In the genomic region with DNA sequence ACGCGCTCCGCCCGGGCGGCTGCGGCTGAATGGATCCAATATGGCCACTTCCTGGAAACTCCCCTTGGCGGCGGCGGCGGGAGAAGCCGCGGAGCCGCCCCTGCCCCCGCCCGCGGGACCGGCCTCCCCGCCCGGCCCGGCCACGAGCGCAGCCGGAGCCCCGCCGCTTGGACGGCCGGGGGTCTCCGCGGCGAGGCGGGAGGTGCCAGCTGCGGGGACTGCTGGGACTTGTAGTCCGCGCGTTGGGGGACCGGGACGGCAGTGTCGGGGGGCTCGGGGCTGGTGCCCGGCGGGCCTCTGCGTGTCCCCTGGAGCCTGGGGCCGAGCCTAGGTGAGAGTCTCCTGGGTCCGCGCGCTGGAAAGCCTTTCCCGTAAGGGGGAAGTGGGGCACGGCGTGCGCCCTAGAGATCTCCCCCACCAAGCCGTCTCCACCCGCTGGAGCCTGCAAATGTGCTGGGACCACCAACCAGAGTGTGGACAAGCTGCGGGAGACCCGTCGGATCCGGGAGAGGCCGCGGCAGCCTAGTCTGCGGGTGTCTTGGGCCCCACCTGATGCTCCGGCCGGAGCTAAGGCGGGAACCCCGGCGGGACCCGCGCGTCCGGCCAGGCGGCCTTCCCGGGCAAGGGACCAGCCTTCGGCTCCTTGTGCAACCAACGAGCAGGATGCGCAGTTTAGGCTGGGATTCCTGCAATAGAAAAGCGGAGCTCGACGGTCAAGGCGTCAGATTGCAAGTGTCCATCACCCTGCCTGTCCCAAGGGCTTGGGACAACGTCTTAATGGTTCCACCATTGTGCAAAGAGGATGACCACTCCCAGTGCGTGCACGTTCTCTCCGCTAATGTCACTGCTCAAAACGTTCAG, we compare ENCODE assay signal across 8 cellular contexts. TPM values are rescaled to one million over a fixed set of nuclear protein-coding genes. Genes with fewer than 3 reads are reported as not detected.
A peak's percentile ranks its signal among the peaks of the same experiment; 100 is the strongest.
DNase-seq lines count a peak whose midpoint lies in the region; ATAC-seq and TF ChIP-seq lines count a peak whose summit lies in the region.

A gene with protein sequence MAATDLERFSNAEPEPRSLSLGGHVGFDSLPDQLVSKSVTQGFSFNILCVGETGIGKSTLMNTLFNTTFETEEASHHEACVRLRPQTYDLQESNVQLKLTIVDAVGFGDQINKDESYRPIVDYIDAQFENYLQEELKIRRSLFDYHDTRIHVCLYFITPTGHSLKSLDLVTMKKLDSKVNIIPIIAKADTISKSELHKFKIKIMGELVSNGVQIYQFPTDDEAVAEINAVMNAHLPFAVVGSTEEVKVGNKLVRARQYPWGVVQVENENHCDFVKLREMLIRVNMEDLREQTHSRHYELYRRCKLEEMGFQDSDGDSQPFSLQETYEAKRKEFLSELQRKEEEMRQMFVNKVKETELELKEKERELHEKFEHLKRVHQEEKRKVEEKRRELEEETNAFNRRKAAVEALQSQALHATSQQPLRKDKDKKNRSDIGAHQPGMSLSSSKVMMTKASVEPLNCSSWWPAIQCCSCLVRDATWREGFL (minus strand): TSS at position 31 of the 861 bp plus-strand sequence. CDS start 102 bp downstream, outside the sequence.

- H3K4me2 ChIP-seq in IMR-90 (ENCODE audit: low read depth, low read length): peak within 1 kb of the TSS; percentile 97

- H3K9me3 ChIP-seq in IMR-90 (ENCODE audit: control insufficient read depth, insufficient read depth, low read length) (no peaks in the 10 kb centered on the region), right lobe of liver (no peaks in the 10 kb centered on the region)

- H3K14ac ChIP-seq in IMR-90 (replicated peaks; ENCODE audit: low read depth, low read length): peak within 1 kb of the TSS; percentile 54

- peaks cover 30% of the 10 kb centered on the region for H3K9me1 ChIP-seq in IMR-90 (ENCODE audit: insufficient read depth, low read length)

- H3K56ac ChIP-seq in IMR-90 (ENCODE audit: extremely low read depth, insufficient read depth, low read length): peak within 1 kb of the TSS; percentile 61

- H4K8ac ChIP-seq in IMR-90 (ENCODE audit: low read depth in 2 of 2, low read length in 2 of 2): peak within 1 kb of the TSS; percentile 78 to 95

- in situ Hi-C loops in IMR-90 (cut with MboI; ENCODE audit: low sequenced_read_pairs): no loop called here

- H3K27me3 ChIP-seq in IMR-90 (ENCODE audit: control insufficient read depth, insufficient read depth, low read length) (no peaks in the 10 kb centered on the region), dorsolateral prefrontal cortex (no peaks in the 10 kb centered on the region), right lobe of liver (no peaks in the 10 kb centered on the region)

- CTCF ChIA-PET in IMR-90 (lab: Yijun Ruan, JAX): interaction anchor here (1.5 kb wide), 1 partner anchor 43 kb away, joined by 3 read pairs; no protein-coding TSS in a partner anchor

- TF ChIP-seq RAD21 in IMR-90 (IDR thresholded peaks at IDR 0.05; ENCODE audit: low read length): no peak

- ATAC-seq in GM19463 (IDR thresholded peaks at IDR 0.05; ENCODE audit: unreplicated experiment) (peak; percentile 66), IMR-90 (ENCODE audit: low read depth) (peak; percentile 72), right lobe of liver (peak; percentile 77 to 82 (median 78)), GM19328 (IDR thresholded peaks at IDR 0.05; ENCODE audit: unreplicated experiment) (no peak)

- peak within 1 kb of the TSS; percentile 71 for H2BK120ac ChIP-seq in IMR-90 (ENCODE audit: low read depth, low read length)

- peak within 1 kb of the TSS; percentile 75 for H2AK5ac ChIP-seq in IMR-90 (ENCODE audit: low read depth, low read length)

- H3K18ac ChIP-seq in IMR-90 (ENCODE audit: low read depth, low read length): no peak within 1 kb of the TSS; the same call in none of the 2 replicates

- POLR2A ChIA-PET in IMR-90 (lab: Charles Lee; ENCODE audit: unreplicated experiment): no interaction called here

- H2BK15ac ChIP-seq in IMR-90 (ENCODE audit: low read depth, low read length): peak within 1 kb of the TSS; percentile 67; the same call in 2 of the 3 replicates

- no peak within 1 kb of the TSS for H2BK20ac ChIP-seq in IMR-90 (ENCODE audit: low read depth, low read length)

- peak within 1 kb of the TSS; percentile 90 for H3K23ac ChIP-seq in IMR-90 (ENCODE audit: low read depth, low read length)

- H2AK9ac ChIP-seq in IMR-90 (replicated peaks; ENCODE audit: low read depth, low read length, poor library complexity): peak within 1 kb of the TSS; percentile 90

- H3K9ac ChIP-seq in IMR-90 (ENCODE audit: low read depth, low read length): peak within 1 kb of the TSS; percentile 72

- H2BK5ac ChIP-seq in IMR-90 (ENCODE audit: low read depth, low read length, poor library complexity, severe bottlenecking): peak within 1 kb of the TSS; percentile 51

- no TSS peak for BruUV-seq in IMR-90 (replicated peaks; lab: Mats Ljungman, UMichigan)

- H3K4me1 ChIP-seq in IMR-90 (ENCODE audit: control insufficient read depth, insufficient read depth, low read length) (peaks cover 15% of the 10 kb centered on the region), right lobe of liver (peaks cover 0 to 5% (median 0%) of the 10 kb centered on the region in 4 donors)

- H4K5ac ChIP-seq in IMR-90 (ENCODE audit: low read depth, low read length): peak within 1 kb of the TSS; percentile 61

- TF ChIP-seq CTCF in IMR-90 (conservative IDR thresholded peaks at IDR 0.05; ENCODE audit: low read depth, low read length): no peak
- peak in 5 of 56 donors; percentile 6 to 35 (median 16) for TF ChIP-seq CTCF in dorsolateral prefrontal cortex (IDR thresholded peaks at IDR 0.05 in 54 of 56, conservative IDR thresholded peaks at IDR 0.05 in 2 of 56; ENCODE audit: low read depth in 1 of 56, partially characterized antibody in 56 of 56)
- no peak for TF ChIP-seq CTCF in right lobe of liver (IDR thresholded peaks at IDR 0.05)

- H3K4ac ChIP-seq in IMR-90 (ENCODE audit: low read depth, low read length): peak within 1 kb of the TSS; percentile 85

- intact Hi-C loops in IMR-90 (cut with micrococcal nuclease) (loop anchor here (2.0 kb wide), 1 partner anchor 43 kb away; no protein-coding TSS in a partner anchor), dorsolateral prefrontal cortex (cut with DNase I) (loop anchor here (2.0 to 5.0 kb wide), 2 partner anchors 35 to 43 kb away; partner anchors contain the start of gene SOWAHA (in 1 of the 2)), right lobe of liver (cut with DNase I) (no loop called here)

- no peak for TF ChIP-seq POLR2A in IMR-90 (IDR thresholded peaks at IDR 0.05; ENCODE audit: low read depth, low read length)
- TF ChIP-seq POLR2A in right lobe of liver (IDR thresholded peaks at IDR 0.05): no peak

- H3K79me1 ChIP-seq in IMR-90 (ENCODE audit: low read depth in 1 of 2, low read length in 2 of 2): peaks cover 23 to 51% of the 10 kb centered on the region in 2 experiments

- WGBS in IMR-90 (ENCODE audit: extremely low coverage in 2 of 2, insufficient read length in 1 of 2), 2 experiments: 3% methylated on average over 57 of the region's 82 CpGs; no CpG with 5 or more reads in 1 of the 2 experiments
- 32% methylated on average over 7 of the region's 82 CpGs for WGBS in right lobe of liver (ENCODE audit: insufficient coverage, low coverage, low lambda C conversion rate, missing lambda C conversion rate)

- DNase-seq in COR-L47 (lab: John Stamatoyannopoulos, UW): peak; percentile 43
- DNase-seq in IMR-90: no peak
- peak; percentile 26 to 39 for DNase-seq in activated CD4-positive, alpha-beta T cell treated with anti-CD3 and anti-CD28 coated beads for 4 hours
- DNase-seq in dorsolateral prefrontal cortex: peak in 7 of 10 donors; percentile 50 to 85 (median 67)
- DNase-seq in right lobe of liver: peak; percentile 60 to 67 (median 61)
- peak in 2 of 3 experiments; percentile 9 to 32 for DNase-seq in stimulated activated CD4-positive, alpha-beta T cell treated with anti-CD3 and anti-CD28 coated beads, TNF-alpha, amount 100 ng/mL, for 24 hours (ENCODE audit: low read depth in 3 of 3)

- H4K91ac ChIP-seq in IMR-90 (ENCODE audit: insufficient read depth, low read depth, low read length): peak within 1 kb of the TSS; percentile 78

- dilution Hi-C loops in IMR-90 (cut with HindIII; ENCODE audit: low sequenced_read_pairs, unreplicated experiment): no loop called here

- peak within 1 kb of the TSS; percentile 98 for H2AFZ ChIP-seq in IMR-90 (replicated peaks; ENCODE audit: low read length, poor library complexity)

- peak within 1 kb of the TSS; percentile 61 for H3K27ac ChIP-seq in IMR-90 (ENCODE audit: insufficient read depth, low read length)
- H3K27ac ChIP-seq in dorsolateral prefrontal cortex: peak within 1 kb of the TSS; percentile 91 to 100 (median 98)
- peak within 1 kb of the TSS; percentile 40 to 55 (median 51) for H3K27ac ChIP-seq in right lobe of liver

- H3K36me3 ChIP-seq in IMR-90 (ENCODE audit: control insufficient read depth, insufficient read depth, low read length): no peaks in the 10 kb centered on the region
- no peaks in the 10 kb centered on the region for H3K36me3 ChIP-seq in right lobe of liver

- H3K4me3 ChIP-seq in IMR-90 (ENCODE audit: insufficient read depth, low read depth, low read length) (peak within 1 kb of the TSS; percentile 65), dorsolateral prefrontal cortex (peak within 1 kb of the TSS; percentile 64 to 97 (median 87)), right lobe of liver (peak within 1 kb of the TSS; percentile 78 to 93 (median 78))

- peaks cover 27% of the 10 kb centered on the region for H4K20me1 ChIP-seq in IMR-90 (ENCODE audit: insufficient read depth, low read length)

TF ChIP-seq in IMR-90, 13 proteins besides CTCF, POLR2A, EP300 and RAD21:
- TF ChIP-seq MAZ (IDR thresholded peaks at IDR 0.05; ENCODE audit: borderline replicate concordance, low read depth, low read length) (peak; percentile 13; the same call in 1 of the 2 replicates), SMC3 (IDR thresholded peaks at IDR 0.05; ENCODE audit: low read depth, low read length) (no peak)

RNA-seq across cellular contexts. Expression of the gene that starts here (rescaled TPM):
- total RNA-seq in IMR-90 (2012; rRNA removed): 60.5 and 67.2 TPM in 2 replicates
- polyA plus RNA-seq in IMR-90 (2012; rRNA removed): 54.7 and 56.2 TPM in 2 replicates
- polyA plus RNA-seq in IMR-90 (2012; cell fraction: cytosol; rRNA removed): 20.4 and 38.7 TPM in 2 replicates
- 131 and 144 TPM in 2 replicates for polyA plus RNA-seq in IMR-90 (2012; cell fraction: nucleus; rRNA removed; ENCODE audit: low replicate concordance)
- total RNA-seq in dorsolateral prefrontal cortex: 100 to 1,000 TPM; 221 to 622 (median 319) TPM
- total RNA-seq in right lobe of liver: 10 to 100 TPM in 5 of 6 experiments, 1 to 10 TPM in 1; 8.0 to 15.9 (median 13.3) TPM

Comparison
In these comparisons a context has a peak if more than half of its experiments do, and no peak if none do; other contexts are left out.
1. intact Hi-C loops: an anchor here in IMR-90 (2.0 kb wide) and dorsolateral prefrontal cortex (2.0 to 5.0 kb wide); none called in right lobe of liver.